Comparison of ENCODE assay signal across 33 cellular contexts in the genomic region with DNA sequence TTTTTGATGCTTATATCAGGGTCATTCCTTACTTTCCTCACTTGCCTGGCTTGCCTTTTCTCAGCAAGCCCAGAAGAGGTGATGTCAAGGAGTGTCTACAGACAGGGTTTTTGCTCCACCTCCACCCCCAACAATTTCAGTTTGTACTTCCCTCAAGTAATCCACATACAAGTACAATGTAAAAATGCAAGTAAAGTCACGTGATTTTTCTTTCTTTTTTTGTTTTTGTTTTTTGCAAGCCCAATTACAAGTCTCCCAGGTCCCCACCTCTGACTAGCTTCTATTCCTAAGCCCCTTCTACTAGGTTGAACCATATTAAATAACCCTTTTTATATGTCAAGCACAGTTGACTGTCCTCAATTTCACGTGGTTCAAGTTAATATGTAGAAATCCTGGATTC.
"Had no signal": no experiment of that assay in that cellular context is flagged by ENCODE, and none has a peak within 500 bp of the region (broad histone marks: within the 10 kb centered on the region; RNA-seq: fewer than 3 reads in every experiment).

No MANE protein-coding gene starts in this region.

- DNase-seq: activated effector memory CD4-positive, alpha-beta T cell treated with anti-CD3 and anti-CD28 coated beads, Interleukin-2, amount 50 U/mL, for 16 hours; activated effector memory CD4-positive, alpha-beta T cell treated with Interleukin-2 at 50 U/mL for 16 hours; activated gamma-delta T cell; activated gamma-delta T cell treated with Interleukin-2 at 50 U/mL for 16 hours; activated naive CD4-positive, alpha-beta T cell; activated naive CD4-positive, alpha-beta T cell treated with anti-CD3 and anti-CD28 coated beads for 36 hours; activated naive CD4-positive, alpha-beta T cell treated with anti-CD3 and anti-CD28 coated beads, Interleukin-2, amount 10 ng/mL, durations not matched to agents 7 days and 5 days; activated naive CD4-positive, alpha-beta T cell treated with anti-CD3 and anti-CD28 coated beads, Interleukin-2, amount 50 U/mL, for 16 hours; activated naive CD4-positive, alpha-beta T cell treated with Interleukin-2 at 50 U/mL for 16 hours; activated naive CD8-positive, alpha-beta T cell treated with anti-CD3 and anti-CD28 coated beads for 36 hours; activated naive CD8-positive, alpha-beta T cell treated with anti-CD3 and anti-CD28 coated beads, Interleukin-2, amount 10 ng/mL, durations not matched to agents 7 days and 5 days; activated naive CD8-positive, alpha-beta T cell treated with anti-CD3 and anti-CD28 coated beads, Interleukin-2, amount 50 U/mL, for 24 hours; activated T-cell treated with anti-CD3 and anti-CD28 coated beads, Interleukin-2, amount 50 U/mL, for 24 hours; activated T-cell treated with anti-CD3 and anti-CD28 coated beads, Interleukin-2, amount 50 U/mL, for 4 hours; activated T-cell treated with anti-CD3 and anti-CD28 coated beads, Interleukin-2, amount 50 U/mL, for 48 hours; activated T-cell treated with anti-CD3 and anti-CD28 coated beads, Interleukin-2, amount 50 U/mL, for 72 hours; adrenal gland; amniotic stem cell; amygdala; anterior cingulate cortex; aorta; body of pancreas; brain microvascular endothelial cell; caudate nucleus; central memory CD4-positive, alpha-beta T cell; cerebellar nuclear complex had no signal

- FAIRE-seq: astrocyte, bronchial epithelial cell had no signal

- H3K27me3 ChIP-seq: adrenal gland, ascending aorta, body of pancreas, brain microvascular endothelial cell, breast epithelium, cardiac muscle cell had no signal

- H3K4me3 ChIP-seq: adrenal gland, ascending aorta, body of pancreas, breast epithelium, cardiac muscle cell had no signal

- H3K9me3 ChIP-seq: adrenal gland, ascending aorta, body of pancreas, breast epithelium had no signal

- H3K4me1 ChIP-seq: adrenal gland, ascending aorta, body of pancreas, breast epithelium had no signal

- H3K27ac ChIP-seq: adrenal gland, ascending aorta, body of pancreas, brain microvascular endothelial cell, breast epithelium, cardiac muscle cell had no signal

- H3K36me3 ChIP-seq: adrenal gland, ascending aorta, brain microvascular endothelial cell, breast epithelium, cardiac muscle cell had no signal

- ATAC-seq: activated naive CD4-positive, alpha-beta T cell treated with anti-CD3 and anti-CD28 coated beads, Interleukin-2, amount 50 U/mL, for 72 hours; activated naive CD8-positive, alpha-beta T cell treated with anti-CD3 and anti-CD28 coated beads, Interleukin-2, amount 50 U/mL, for 24 hours; activated T-cell treated with anti-CD3 and anti-CD28 coated beads, Interleukin-2, amount 50 U/mL, for 4 hours; activated T-cell treated with anti-CD3 and anti-CD28 coated beads, Interleukin-2, amount 50 U/mL, for 72 hours; activated T-helper 17 cell treated with anti-CD3 and anti-CD28 coated beads, Interleukin-2, amount 50 U/mL, for 72 hours; body of pancreas had no signal
